8 cellular contexts compared by ENCODE assay signal in genomic region chr4:142846105-142846728, GRCh38. TPM values are rescaled to one million over a fixed set of nuclear protein-coding genes. Genes with fewer than 3 reads are reported as not detected.
A peak's percentile ranks its signal among the peaks of the same experiment; 100 is the strongest.
DNase-seq lines count a peak whose midpoint lies in the region; ATAC-seq and TF ChIP-seq lines count a peak whose summit lies in the region.

Gene INPP4B, minus strand, starts transcription at chr4:142846301.

- peak within 1 kb of the TSS; percentile 94 to 100 (median 99) for H3K4me2 ChIP-seq in BLaER1 treated with 17β-estradiol and CSF1 and Interleukin-3, amounts not matched to agents 10 nM and 100 nM

- no peak for TF ChIP-seq CTCF in upper lobe of right lung (IDR thresholded peaks at IDR 0.05)

- peaks cover 0 to 16% (median 6%) of the 10 kb centered on the region in 11 experiments; a peak in 4 of 22 replicates for H4K20me1 ChIP-seq in BLaER1 treated with 17β-estradiol and CSF1 and Interleukin-3, amounts not matched to agents 10 nM and 100 nM

- peaks cover 12% of the 10 kb centered on the region for H3K27me3 Mint-ChIP-seq in activated naive CD8-positive, alpha-beta T cell

- no peaks in the 10 kb centered on the region for H3K9me3 Mint-ChIP-seq in activated naive CD8-positive, alpha-beta T cell (ENCODE audit: low read depth)

- H3K9ac ChIP-seq in BLaER1 treated with 17β-estradiol and CSF1 and Interleukin-3, amounts not matched to agents 10 nM and 100 nM = peak within 1 kb of the TSS; percentile 42 to 72 (median 67); a peak in 21 of 22 replicates

- no peak within 1 kb of the TSS for H3K27ac Mint-ChIP-seq in activated naive CD8-positive, alpha-beta T cell

- H3K4me3 Mint-ChIP-seq in activated naive CD8-positive, alpha-beta T cell = peak within 1 kb of the TSS; percentile 89

- H3K36me3 ChIP-seq in BLaER1 treated with 17β-estradiol and CSF1 and Interleukin-3, amounts not matched to agents 10 nM and 100 nM = no peaks in the 10 kb centered on the region
- no peaks in the 10 kb centered on the region for H3K36me3 ChIP-seq in upper lobe of right lung

- peaks cover 11 to 17% (median 16%) of the 10 kb centered on the region in 10 experiments for H3K4me1 ChIP-seq in BLaER1 treated with 17β-estradiol and CSF1 and Interleukin-3, amounts not matched to agents 10 nM and 100 nM
- H3K4me1 ChIP-seq in upper lobe of right lung = peaks cover 5% of the 10 kb centered on the region

- no peaks in the 10 kb centered on the region for H3K36me3 Mint-ChIP-seq in activated naive CD8-positive, alpha-beta T cell

- H3K4me1 Mint-ChIP-seq in activated naive CD8-positive, alpha-beta T cell (ENCODE audit: low read depth) = peaks cover 9% of the 10 kb centered on the region

- no peaks in the 10 kb centered on the region for H3K9me3 ChIP-seq in BLaER1 treated with 17β-estradiol and CSF1 and Interleukin-3, amounts not matched to agents 10 nM and 100 nM (replicated peaks in 1 of 11)
- no peaks in the 10 kb centered on the region for H3K9me3 ChIP-seq in upper lobe of right lung

- ATAC-seq in upper lobe of right lung = peak; percentile 71
- no peak for ATAC-seq in GM19397 (IDR thresholded peaks at IDR 0.05; ENCODE audit: unreplicated experiment)

- DNase-seq in HCEC 1CT (peak; percentile 17), SK-N-DZ (ENCODE audit: low spot score) (peak; percentile 45), head of caudate nucleus (peak; percentile 48 to 92 (median 76)), nucleus accumbens (lab: John Stamatoyannopoulos, UW) (peak in 47 of 56 donors; percentile 1 to 86 (median 61)), upper lobe of right lung (peak; percentile 69)

- intact Hi-C loops in head of caudate nucleus (cut with DNase I) = no loop called here
- intact Hi-C loops in upper lobe of right lung (cut with DNase I) = no loop called here

- H3K27me3 ChIP-seq in BLaER1 treated with 17β-estradiol and CSF1 and Interleukin-3, amounts not matched to agents 10 nM and 100 nM = peaks cover 54 to 62% (median 55%) of the 10 kb centered on the region in 11 experiments
- peaks cover 21% of the 10 kb centered on the region for H3K27me3 ChIP-seq in upper lobe of right lung

- H3K27ac ChIP-seq in BLaER1 treated with 17β-estradiol and CSF1 and Interleukin-3, amounts not matched to agents 10 nM and 100 nM = no peak within 1 kb of the TSS; a peak in 2 of 22 replicates
- peak within 1 kb of the TSS; percentile 45 for H3K27ac ChIP-seq in upper lobe of right lung

- H3K4me3 ChIP-seq in BLaER1 treated with 17β-estradiol and CSF1 and Interleukin-3, amounts not matched to agents 10 nM and 100 nM = peak within 1 kb of the TSS; percentile 59 to 76 (median 66)
- peak within 1 kb of the TSS; percentile 58 for H3K4me3 ChIP-seq in upper lobe of right lung

RNA-seq across cellular contexts. Expression of gene INPP4B, which starts in this region (rescaled TPM):
- polyA plus RNA-seq in SK-N-DZ (2014; cell fraction: cytosol; rRNA removed) = 1.2 and 1.3 TPM in 2 replicates
- polyA plus RNA-seq in SK-N-DZ (2014; cell fraction: nucleus; rRNA removed) = 0.81 and 3.8 TPM in 2 replicates
- total RNA-seq in upper lobe of right lung = 20.7 TPM

Comparison
In these comparisons a context has a peak if more than half of its experiments do, and no peak if none do; other contexts are left out.
1. DNase-seq: peak in every context shown above with its lines; median percentile 76 in head of caudate nucleus; 69 in upper lobe of right lung; 61 in nucleus accumbens; 45 in SK-N-DZ; 17 in HCEC 1CT.